10 cellular contexts compared by ENCODE assay signal in genomic region chr17:61294777-61295176, GRCh38.
DNase-seq lines count a peak whose midpoint lies in the region; ATAC-seq lines count a peak whose summit lies in the region.
"Had no signal": no experiment of that assay in that cellular context is flagged by ENCODE, and none has a peak within 500 bp of the region (broad histone marks: within the 10 kb centered on the region; RNA-seq: fewer than 3 reads in every experiment).

No MANE protein-coding gene starts in this region.

- no peaks in the 10 kb centered on the region for H3K79me1 ChIP-seq in mesendoderm (ENCODE audit: low read length)

- H4K5ac ChIP-seq in mesendoderm (ENCODE audit: low read length) = no peak overlapping the region

- WGBS in mesendoderm (ENCODE audit: extremely low coverage, insufficient coverage, low lambda C conversion rate) = no CpG with 5 or more reads among the region's 3 CpGs

- no peak overlapping the region for H3K4me2 ChIP-seq in mesendoderm (ENCODE audit: low read length)

- H2AK5ac ChIP-seq in mesendoderm (ENCODE audit: low read length) = no peak overlapping the region

- no peak overlapping the region for H4K8ac ChIP-seq in mesendoderm (ENCODE audit: low read depth, low read length)

- peak; percentile 51 for DNase-seq in Daoy (ENCODE audit: low read depth)
- DNase-seq in MG63 = peak; percentile 40
- DNase-seq in ecto neural progenitor cell (ENCODE audit: low spot score) = peak; percentile 44
- DNase-seq in mesendoderm = peak; percentile 94
- DNase-seq in NCI-H524 treated with DMSO at 0.1 percent for 48 hours (lab: John Stamatoyannopoulos, UW) = no peak
- DNase-seq in activated naive CD8-positive, alpha-beta T cell treated with anti-CD3 and anti-CD28 coated beads for 36 hours = no peak
- DNase-seq: Kasumi-1; stimulated activated CD4-positive, alpha-beta T cell treated with anti-CD3 and anti-CD28 coated beads, Interleukin-4, amount 100 ng/mL, for 4 hours had no signal

- no peak overlapping the region for H3K4me3 ChIP-seq in MG63
- no peak overlapping the region for H3K4me3 ChIP-seq in mesendoderm (ENCODE audit: low read length)

- H3K4ac ChIP-seq in mesendoderm (ENCODE audit: low read depth, low read length) = no peak overlapping the region

- H3K79me2 ChIP-seq in mesendoderm (ENCODE audit: control insufficient read depth, insufficient read depth, low read length) = no peaks in the 10 kb centered on the region

- H3K9me3 Mint-ChIP-seq in activated naive CD8-positive, alpha-beta T cell treated with anti-CD3 and anti-CD28 coated beads for 36 hours = no peaks in the 10 kb centered on the region

- H3K27me3 ChIP-seq in MG63 (no peaks in the 10 kb centered on the region), mesendoderm (ENCODE audit: insufficient read depth, low read length, poor library complexity) (no peaks in the 10 kb centered on the region)

- no peak overlapping the region for H3K4me3 Mint-ChIP-seq in activated naive CD8-positive, alpha-beta T cell treated with anti-CD3 and anti-CD28 coated beads for 36 hours

- H3K4me1 Mint-ChIP-seq in activated naive CD8-positive, alpha-beta T cell treated with anti-CD3 and anti-CD28 coated beads for 36 hours = no peaks in the 10 kb centered on the region

- no peak overlapping the region for H2BK5ac ChIP-seq in mesendoderm (ENCODE audit: low read length)

- H3K36me3 ChIP-seq in MG63 (no peaks in the 10 kb centered on the region), mesendoderm (ENCODE audit: control insufficient read depth, insufficient read depth, low read length) (no peaks in the 10 kb centered on the region)

- H2BK15ac ChIP-seq in mesendoderm (replicated peaks; ENCODE audit: low read depth) = no peak overlapping the region

- no peaks in the 10 kb centered on the region for H3K4me1 ChIP-seq in mesendoderm (ENCODE audit: control insufficient read depth, low read depth, low read length)

- no peaks in the 10 kb centered on the region for H3K36me3 Mint-ChIP-seq in activated naive CD8-positive, alpha-beta T cell treated with anti-CD3 and anti-CD28 coated beads for 36 hours

- no peak for ATAC-seq in GM19455 (IDR thresholded peaks at IDR 0.05; ENCODE audit: unreplicated experiment)
- no peak for ATAC-seq in HG03342 (IDR thresholded peaks at IDR 0.05; ENCODE audit: unreplicated experiment)

- H3K56ac ChIP-seq in mesendoderm (ENCODE audit: low read length) = no peak overlapping the region

- no peaks in the 10 kb centered on the region for H3K9me3 ChIP-seq in MG63

- H3K23ac ChIP-seq in mesendoderm (ENCODE audit: low read length) = no peak overlapping the region

- no peaks in the 10 kb centered on the region for H3K27me3 Mint-ChIP-seq in activated naive CD8-positive, alpha-beta T cell treated with anti-CD3 and anti-CD28 coated beads for 36 hours

- no peak overlapping the region for H3K9ac ChIP-seq in mesendoderm (ENCODE audit: low read length)

- H2BK120ac ChIP-seq in mesendoderm (ENCODE audit: low read depth, low read length) = no peak overlapping the region

- no peak overlapping the region for H3K27ac ChIP-seq in mesendoderm (ENCODE audit: low read depth, low read length)

- H3K18ac ChIP-seq in mesendoderm (ENCODE audit: low read length) = no peak overlapping the region

- no peak overlapping the region for H3K27ac Mint-ChIP-seq in activated naive CD8-positive, alpha-beta T cell treated with anti-CD3 and anti-CD28 coated beads for 36 hours

Comparison
In these comparisons a context has a peak if more than half of its experiments do, and no peak if none do; other contexts are left out.
1. DNase-seq: peak in Daoy (single experiment), MG63 (single experiment), ecto neural progenitor cell (single experiment) and mesendoderm (single experiment); none in NCI-H524 treated with DMSO at 0.1 percent for 48 hours (single experiment) and activated naive CD8-positive, alpha-beta T cell treated with anti-CD3 and anti-CD28 coated beads for 36 hours (single experiment).